ENCODE assay signal across 8 cellular contexts in the genomic region with DNA sequence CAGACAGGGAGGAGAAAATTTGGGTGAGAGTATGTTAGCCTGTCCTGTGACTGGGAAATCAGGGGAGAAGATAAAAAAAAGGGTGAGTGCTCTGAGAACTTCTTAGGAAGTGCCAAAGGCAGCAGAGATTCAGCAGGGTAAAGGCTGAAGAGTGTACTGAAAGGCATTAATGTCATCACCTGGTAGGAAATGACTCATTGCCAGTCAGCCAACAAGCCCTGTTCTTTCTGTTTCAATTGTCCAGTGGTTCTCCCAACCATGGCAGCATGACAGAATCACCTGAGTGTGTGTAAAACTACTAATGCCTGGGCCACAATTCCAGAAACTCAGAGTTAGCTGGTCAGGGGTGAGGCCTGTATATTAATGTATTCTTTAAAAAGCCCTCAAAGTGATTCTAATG.
DNase-seq lines count a peak whose midpoint lies in the region; ATAC-seq, FAIRE-seq and TF ChIP-seq lines count a peak whose summit lies in the region.

No MANE protein-coding gene starts in this region.

- peak; percentile 96 for FAIRE-seq in GM19239 (lab: Jason Lieb, UNC)
- no peak for FAIRE-seq in K562 (lab: Jason Lieb, UNC)

- in situ Hi-C loops in K562 (cut with MboI): no loop called here

- H3K4me1 ChIP-seq in K562 (replicated peaks in 1 of 2; ENCODE audit: control insufficient read depth in 2 of 2, insufficient read depth in 2 of 2, low read length in 2 of 2): no peaks in the 10 kb centered on the region
- H3K4me1 ChIP-seq in OCI-LY7 (ENCODE audit: insufficient read depth, low read length, poor library complexity, severe bottlenecking): peaks cover 5% of the 10 kb centered on the region

- TF ChIP-seq CTCF in AG10803 (conservative IDR thresholded peaks at IDR 0.05; ENCODE audit: low read length) (no peak), K562 (IDR thresholded peaks at IDR 0.05 in 2 of 3, conservative IDR thresholded peaks at IDR 0.05 in 1 of 3; ENCODE audit: insufficient read depth in 2 of 3, low read depth in 1 of 3, low read length in 3 of 3) (no peak), OCI-LY7 (conservative IDR thresholded peaks at IDR 0.05; ENCODE audit: low read length) (no peak)

- peak; percentile 94 for ATAC-seq in HG03196 (IDR thresholded peaks at IDR 0.05; ENCODE audit: unreplicated experiment)
- no peak for ATAC-seq in K562

- H3K4me3 ChIP-seq in AG10803 (ENCODE audit: low read length) (no peak overlapping the region), K562 (no peak overlapping the region), OCI-LY7 (ENCODE audit: low read depth, low read length, poor library complexity, severe bottlenecking) (no peak overlapping the region)

- H3K27ac ChIP-seq in K562 (ENCODE audit: extremely low read depth, low read depth, low read length): no peak overlapping the region
- no peak overlapping the region for H3K27ac ChIP-seq in OCI-LY7 (ENCODE audit: low read depth, low read length, poor library complexity, severe bottlenecking)

- peaks cover 40% of the 10 kb centered on the region; the same call in 2 of the 3 replicates for H3K36me3 ChIP-seq in K562 (ENCODE audit: control insufficient read depth, insufficient read depth, low read length)
- H3K36me3 ChIP-seq in OCI-LY7 (ENCODE audit: insufficient read depth, low read length): peaks cover 40% of the 10 kb centered on the region

- no peaks in the 10 kb centered on the region for H3K9me2 ChIP-seq in OCI-LY7 (ENCODE audit: insufficient read depth, low read length)

- no peak for TF ChIP-seq POLR2A in K562 (conservative IDR thresholded peaks at IDR 0.05)

- POLR2A ChIA-PET in K562 (lab: Yijun Ruan, JAX) (interaction anchor here (0.7 kb wide), 1 partner anchor 103 kb away, joined by 3 read pairs; no protein-coding TSS in a partner anchor), OCI-LY7 (lab: Charles Lee) (interaction anchor here (0.6 kb wide), 1 partner anchor 13 kb away, joined by 6 read pairs; no protein-coding TSS in a partner anchor)

- CTCF ChIA-PET in K562 (lab: Yijun Ruan, JAX; ENCODE audit: low intra/inter-chr PET ratio) (no interaction called here), OCI-LY7 (lab: Charles Lee; ENCODE audit: unreplicated experiment) (interaction anchor here (1.1 kb wide), 1 partner anchor 253 kb away, joined by 3 read pairs; no protein-coding TSS in a partner anchor)

- no peaks in the 10 kb centered on the region for H3K9me1 ChIP-seq in K562 (ENCODE audit: control insufficient read depth, insufficient read depth, low read length)

- no peaks in the 10 kb centered on the region for H3K27me3 ChIP-seq in K562 (ENCODE audit: control insufficient read depth in 2 of 2, insufficient read depth in 2 of 2, low read length in 2 of 2)

- intact Hi-C loops in K562 (cut with micrococcal nuclease): no loop called here
- intact Hi-C loops in OCI-LY7 (cut with micrococcal nuclease; ENCODE audit: unreplicated experiment): no loop called here
- intact Hi-C loops in posterior vena cava (cut with DNase I): no loop called here

- H4K20me1 ChIP-seq in K562 (replicated peaks; ENCODE audit: control insufficient read depth, insufficient read depth, low read length) (no peaks in the 10 kb centered on the region), OCI-LY7 (ENCODE audit: insufficient read depth, low read length) (no peaks in the 10 kb centered on the region)

- TF ChIP-seq RAD21 in K562 (CRISPR knock-in tag; conservative IDR thresholded peaks at IDR 0.05 in 1 of 2, IDR thresholded peaks at IDR 0.05 in 1 of 2): no peak

- peak; percentile 25 for DNase-seq in AG10803 (ENCODE audit: low read depth)
- DNase-seq in GM19239 (ENCODE audit: insufficient read length, low spot score): peak; percentile 40
- no peak for DNase-seq in K562 (ENCODE audit: extremely low read depth in 1 of 4, low spot score in 3 of 4)
- DNase-seq in OCI-LY7 (ENCODE audit: low spot score): no peak
- no peak for DNase-seq in posterior vena cava (ENCODE audit: low spot score)
- DNase-seq in activated CD4-positive, alpha-beta T cell treated with anti-CD3 and anti-CD28 coated beads for 1 hour: no peak
- DNase-seq in activated naive CD4-positive, alpha-beta T cell (lab: John Stamatoyannopoulos, UW): no peak

- no peak for TF ChIP-seq EP300 in K562 (IDR thresholded peaks at IDR 0.05; ENCODE audit: low read length)

- BruUV-seq in K562 (replicated peaks; lab: Mats Ljungman, UMichigan) (no TSS peak), OCI-LY7 (replicated peaks; lab: Mats Ljungman, UMichigan) (no TSS peak)

- H3K4me2 ChIP-seq in K562 (ENCODE audit: insufficient read depth, low read length) (no peak overlapping the region), OCI-LY7 (ENCODE audit: low read length) (no peak overlapping the region)

- H3K9me3 ChIP-seq in K562 (replicated peaks; ENCODE audit: control insufficient read depth, insufficient read depth, low read depth, low read length): no peaks in the 10 kb centered on the region
- H3K9me3 ChIP-seq in OCI-LY7 (ENCODE audit: low read length): no peaks in the 10 kb centered on the region

- no peak overlapping the region for H2AFZ ChIP-seq in K562 (ENCODE audit: low read depth, low read length)
- no peak overlapping the region for H2AFZ ChIP-seq in OCI-LY7 (ENCODE audit: low read length)

- H3K9ac ChIP-seq in K562 (ENCODE audit: insufficient read depth in 1 of 2, low read depth in 2 of 2, low read length in 2 of 2): no peak overlapping the region

- no peaks in the 10 kb centered on the region for H3K79me2 ChIP-seq in K562 (ENCODE audit: control insufficient read depth, insufficient read depth, low read length)
- no peaks in the 10 kb centered on the region for H3K79me2 ChIP-seq in OCI-LY7 (ENCODE audit: insufficient read depth, low read depth, low read length)

TF ChIP-seq in K562, 482 proteins besides CTCF, POLR2A, EP300 and RAD21:
- TF ChIP-seq MTA3 (IDR thresholded peaks at IDR 0.05; ENCODE audit: borderline replicate concordance) (no peak), FOSL1 (tag; conservative IDR thresholded peaks at IDR 0.05) (0 out of 2 replicates have a peak, but pooled peaks have one; percentile 34), ZBTB8A (IDR thresholded peaks at IDR 0.05; ENCODE audit: partially characterized antibody) (no peak), SMARCA4 (IDR thresholded peaks at IDR 0.05) (no peak), KHSRP (IDR thresholded peaks at IDR 0.05) (no peak), NR4A1 (CRISPR knock-in tag; IDR thresholded peaks at IDR 0.05) (no peak), NR4A1 (tag; IDR thresholded peaks at IDR 0.05) (no peak)
- TF ChIP-seq, protein P1, sequence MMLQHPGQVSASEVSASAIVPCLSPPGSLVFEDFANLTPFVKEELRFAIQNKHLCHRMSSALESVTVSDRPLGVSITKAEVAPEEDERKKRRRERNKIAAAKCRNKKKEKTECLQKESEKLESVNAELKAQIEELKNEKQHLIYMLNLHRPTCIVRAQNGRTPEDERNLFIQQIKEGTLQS (IDR thresholded peaks at IDR 0.05): peak; percentile 64
- TF ChIP-seq, protein P1 (CRISPR knock-in tag; conservative IDR thresholded peaks at IDR 0.05): no peak

Comparison
In these comparisons a context has a peak if more than half of its experiments do, and no peak if none do; other contexts are left out.
1. DNase-seq: peak in AG10803 (single experiment) and GM19239 (single experiment); none in K562 (0 of 4), OCI-LY7 (single experiment), posterior vena cava (single experiment), activated CD4-positive, alpha-beta T cell treated with anti-CD3 and anti-CD28 coated beads for 1 hour (single experiment) and activated naive CD4-positive, alpha-beta T cell (0 of 4).